ENCODE assay signal across 9 cellular contexts in the genomic region with DNA sequence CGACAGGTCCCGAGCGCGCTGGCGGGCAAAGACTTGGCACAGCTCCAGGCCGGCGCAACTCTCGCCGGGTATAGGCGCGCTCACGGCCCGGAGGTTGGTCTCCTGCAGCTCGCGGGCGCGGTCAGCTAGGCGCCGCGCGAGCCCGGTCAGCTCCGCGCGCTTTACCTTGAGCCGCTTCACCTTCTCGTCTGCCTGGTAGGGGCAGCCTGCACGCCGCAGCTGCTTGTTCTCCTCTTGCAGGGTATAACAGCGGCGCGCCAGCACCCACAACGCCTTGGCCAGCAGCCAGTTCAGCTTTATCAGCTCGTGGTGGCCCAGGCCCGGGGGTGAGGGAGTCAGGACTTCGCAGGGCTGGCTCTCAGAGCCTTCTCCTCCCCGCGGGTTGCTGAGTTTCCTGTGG. TPM values are rescaled to one million over a fixed set of nuclear protein-coding genes. Genes with fewer than 3 reads are reported as not detected.
A peak's percentile ranks its signal among the peaks of the same experiment; 100 is the strongest.
DNase-seq lines count a peak whose midpoint lies in the region; ATAC-seq and TF ChIP-seq lines count a peak whose summit lies in the region.
"Not testable (repeated sequence)": the region's sequence is repeated elsewhere in the genome, so short reads cannot be mapped to it uniquely, and the experiment has no call there.
"Had no signal": no experiment of that assay in that cellular context is flagged by ENCODE, and none has a peak within 500 bp of the region (broad histone marks: within the 10 kb centered on the region; RNA-seq: fewer than 3 reads in every experiment).

No MANE protein-coding gene starts in this region.

- H3K4me1 ChIP-seq in CD4-positive, CD25-positive, alpha-beta regulatory T cell (ENCODE audit: control insufficient read depth, insufficient read depth, low read length, poor library complexity, severe bottlenecking); Panc1 (ENCODE audit: control insufficient read depth, insufficient read depth, low read length); naive thymus-derived CD4-positive, alpha-beta T cell (ENCODE audit: control insufficient read depth in 2 of 2, insufficient read depth in 2 of 2, low read length in 2 of 2): not testable (repeated sequence)

- H3K4me3 Mint-ChIP-seq in CD4-positive, CD25-positive, alpha-beta regulatory T cell; activated CD8-positive, alpha-beta T cell treated with anti-CD3 and anti-CD28 coated beads, Interleukin-2, amount 10 ng/mL, durations not matched to agents 7 days and 5 days; central memory CD8-positive, alpha-beta T cell; naive thymus-derived CD4-positive, alpha-beta T cell: not testable (repeated sequence)

- not testable (repeated sequence) for H3K4me3 ChIP-seq in CD4-positive, CD25-positive, alpha-beta regulatory T cell (ENCODE audit: low read depth, low read length); Panc1 (ENCODE audit: low read depth in 2 of 2, low read length in 2 of 2); naive thymus-derived CD4-positive, alpha-beta T cell (ENCODE audit: low read length)

- not testable (repeated sequence) for H3K9me3 ChIP-seq in CD4-positive, CD25-positive, alpha-beta regulatory T cell (ENCODE audit: control insufficient read depth in 2 of 2, low read length in 2 of 2); Panc1 (ENCODE audit: control insufficient read depth, insufficient read depth, low read depth, low read length); naive thymus-derived CD4-positive, alpha-beta T cell (ENCODE audit: control insufficient read depth in 2 of 3, low read length in 3 of 3)

- H3K36me3 ChIP-seq in CD4-positive, CD25-positive, alpha-beta regulatory T cell (ENCODE audit: control insufficient read depth, insufficient read depth, low read length); Panc1 (ENCODE audit: control insufficient read depth, insufficient read depth, low read length); naive thymus-derived CD4-positive, alpha-beta T cell (ENCODE audit: control insufficient read depth in 2 of 3, insufficient read depth in 3 of 3, low read length in 3 of 3): not testable (repeated sequence)

- H3K27me3 ChIP-seq in CD4-positive, CD25-positive, alpha-beta regulatory T cell (ENCODE audit: control insufficient read depth, insufficient read depth, low read length); Panc1 (ENCODE audit: control insufficient read depth, insufficient read depth, low read length); naive thymus-derived CD4-positive, alpha-beta T cell (ENCODE audit: control insufficient read depth in 2 of 2, insufficient read depth in 2 of 2, low read length in 2 of 2): not testable (repeated sequence)

- POLR2A ChIA-PET in Panc1 (lab: Charles Lee); activated CD8-positive, alpha-beta T cell treated with anti-CD3 and anti-CD28 coated beads, Interleukin-2, amount 10 ng/mL, durations not matched to agents 7 days and 5 days (lab: Charles Lee); naive thymus-derived CD4-positive, alpha-beta T cell (lab: Charles Lee): not testable (repeated sequence)

- not testable (repeated sequence) for H3K27ac ChIP-seq in CD4-positive, CD25-positive, alpha-beta regulatory T cell (ENCODE audit: insufficient read depth, low read length, poor library complexity, severe bottlenecking); Panc1 (ENCODE audit: low read length); naive thymus-derived CD4-positive, alpha-beta T cell (ENCODE audit: low read depth, low read length)

- H3K27ac Mint-ChIP-seq in CD4-positive, CD25-positive, alpha-beta regulatory T cell; activated CD8-positive, alpha-beta T cell treated with anti-CD3 and anti-CD28 coated beads, Interleukin-2, amount 10 ng/mL, durations not matched to agents 7 days and 5 days; central memory CD8-positive, alpha-beta T cell (ENCODE audit: low read depth); naive thymus-derived CD4-positive, alpha-beta T cell: not testable (repeated sequence)

- intact Hi-C loops in Panc1 (cut with micrococcal nuclease; ENCODE audit: unreplicated experiment); left colon (cut with DNase I, micrococcal nuclease); naive thymus-derived CD4-positive, alpha-beta T cell (cut with micrococcal nuclease): not testable (repeated sequence)

- BruUV-seq in Panc1 (replicated peaks; lab: Mats Ljungman, UMichigan), result not testable (repeated sequence)

- DNase-seq in CD4-positive, CD25-positive, alpha-beta regulatory T cell; Panc1 (ENCODE audit: low read depth, low spot score); activated CD8-positive, alpha-beta T cell treated with anti-CD3 and anti-CD28 coated beads, Interleukin-2, amount 10 ng/mL, durations not matched to agents 7 days and 5 days; central memory CD8-positive, alpha-beta T cell (ENCODE audit: low spot score in 2 of 2); left colon; naive thymus-derived CD4-positive, alpha-beta T cell; stimulated activated naive CD8-positive, alpha-beta T cell treated with anti-CD3 and anti-CD28 coated beads, Interleukin-15, Interleukin-2, amounts not matched to agents 100 U/mL and 50 U/mL, for 24 hours: not testable (repeated sequence)

- not testable (repeated sequence) for H3K4me1 Mint-ChIP-seq in CD4-positive, CD25-positive, alpha-beta regulatory T cell; activated CD8-positive, alpha-beta T cell treated with anti-CD3 and anti-CD28 coated beads, Interleukin-2, amount 10 ng/mL, durations not matched to agents 7 days and 5 days (ENCODE audit: low read depth); central memory CD8-positive, alpha-beta T cell; naive thymus-derived CD4-positive, alpha-beta T cell

- TF ChIP-seq CTCF in Panc1 (IDR thresholded peaks at IDR 0.05), result not testable (repeated sequence)

- not testable (repeated sequence) for H3K9me3 Mint-ChIP-seq in CD4-positive, CD25-positive, alpha-beta regulatory T cell; activated CD8-positive, alpha-beta T cell treated with anti-CD3 and anti-CD28 coated beads, Interleukin-2, amount 10 ng/mL, durations not matched to agents 7 days and 5 days (ENCODE audit: insufficient read depth); central memory CD8-positive, alpha-beta T cell; naive thymus-derived CD4-positive, alpha-beta T cell

- CTCF ChIA-PET in Panc1 (lab: Charles Lee); activated CD8-positive, alpha-beta T cell treated with anti-CD3 and anti-CD28 coated beads, Interleukin-2, amount 10 ng/mL, durations not matched to agents 7 days and 5 days (lab: Charles Lee); naive thymus-derived CD4-positive, alpha-beta T cell (lab: Charles Lee): not testable (repeated sequence)

- not testable (repeated sequence) for H3K27me3 Mint-ChIP-seq in CD4-positive, CD25-positive, alpha-beta regulatory T cell; activated CD8-positive, alpha-beta T cell treated with anti-CD3 and anti-CD28 coated beads, Interleukin-2, amount 10 ng/mL, durations not matched to agents 7 days and 5 days (ENCODE audit: low read depth); central memory CD8-positive, alpha-beta T cell; naive thymus-derived CD4-positive, alpha-beta T cell

- in situ Hi-C loops in Panc1 (cut with HindIII; ENCODE audit: low pct_unique_long_range_greater_than_20kb, low sequenced_read_pairs), result not testable (repeated sequence)

- peak; percentile 23 to 33 for ATAC-seq in CD4-positive, CD25-positive, alpha-beta regulatory T cell (ENCODE audit: low read depth in 2 of 2)
- ATAC-seq in GM21529 (IDR thresholded peaks at IDR 0.05; ENCODE audit: unreplicated experiment), result peak; percentile 12
- peak; percentile 61 for ATAC-seq in Panc1
- peak; percentile 46 for ATAC-seq in activated CD8-positive, alpha-beta T cell treated with anti-CD3 and anti-CD28 coated beads, Interleukin-2, amount 10 ng/mL, durations not matched to agents 7 days and 5 days
- ATAC-seq in central memory CD8-positive, alpha-beta T cell (replicated peaks; ENCODE audit: extremely low read depth, poor library complexity, severe bottlenecking), result peak; percentile 80
- ATAC-seq in left colon, result peak; percentile 66
- ATAC-seq in naive thymus-derived CD4-positive, alpha-beta T cell, result peak; percentile 63
- peak; percentile 7 for ATAC-seq in stimulated activated naive CD8-positive, alpha-beta T cell treated with anti-CD3 and anti-CD28 coated beads, Interleukin-15, Interleukin-2, amounts not matched to agents 100 U/mL and 50 U/mL, for 24 hours

- not testable (repeated sequence) for H3K36me3 Mint-ChIP-seq in CD4-positive, CD25-positive, alpha-beta regulatory T cell; activated CD8-positive, alpha-beta T cell treated with anti-CD3 and anti-CD28 coated beads, Interleukin-2, amount 10 ng/mL, durations not matched to agents 7 days and 5 days (ENCODE audit: low read depth); central memory CD8-positive, alpha-beta T cell (ENCODE audit: insufficient read depth); naive thymus-derived CD4-positive, alpha-beta T cell

RNA-seq across cellular contexts. Expression of gene RIMBP3C, which starts 1.7 kb away (rescaled TPM):
- total RNA-seq in CD4-positive, CD25-positive, alpha-beta regulatory T cell, result 0.47 TPM
- polyA plus RNA-seq in CD4-positive, CD25-positive, alpha-beta regulatory T cell, result under 1 TPM in 3 of 4 donors, not detected in 1; 0.38 to 0.87 (median 0.52) TPM
- total RNA-seq in Panc1 (2021; ENCODE audit: unreplicated experiment), result 0.90 TPM
- polyA plus RNA-seq in Panc1 (2012; ENCODE audit: insufficient read length), result 1.7 TPM
- under 1 TPM; 0.08 to 0.34 TPM for total RNA-seq in activated CD8-positive, alpha-beta T cell treated with anti-CD3 and anti-CD28 coated beads, Interleukin-2, amount 10 ng/mL, durations not matched to agents 7 days and 5 days
- under 1 TPM in 1 of 2 donors, not detected in 1; 0.28 TPM for total RNA-seq in left colon
- 1 to 10 TPM in 2 of 5 experiments, under 1 TPM in 3; 0.27 to 4.4 (median 0.77) TPM for total RNA-seq in naive thymus-derived CD4-positive, alpha-beta T cell
- 1 to 10 TPM in 1 of 2 donors, under 1 TPM in 1; 0.22 to 1.4 TPM for polyA plus RNA-seq in naive thymus-derived CD4-positive, alpha-beta T cell
- polyA plus RNA-seq: GM23248 had no signal

RNA-seq across cellular contexts. Expression of gene UBE2L3, which starts 18.0 kb away (rescaled TPM):
- 33.7 TPM for total RNA-seq in CD4-positive, CD25-positive, alpha-beta regulatory T cell
- polyA plus RNA-seq in CD4-positive, CD25-positive, alpha-beta regulatory T cell, result 100 to 1,000 TPM in 3 of 4 donors, 10 to 100 TPM in 1; 98.4 to 124 (median 110) TPM
- 51.1 TPM for total RNA-seq in Panc1 (2021; ENCODE audit: unreplicated experiment)
- polyA plus RNA-seq in Panc1 (2012; ENCODE audit: insufficient read length), result 39.7 TPM
- 10 to 100 TPM; 65.3 to 69.6 TPM for total RNA-seq in activated CD8-positive, alpha-beta T cell treated with anti-CD3 and anti-CD28 coated beads, Interleukin-2, amount 10 ng/mL, durations not matched to agents 7 days and 5 days
- 10 to 100 TPM; 51.5 to 59.6 TPM for total RNA-seq in left colon
- 10 to 100 TPM; 22.5 to 55.0 (median 34.2) TPM for total RNA-seq in naive thymus-derived CD4-positive, alpha-beta T cell
- 100 to 1,000 TPM in 1 of 2 donors, 10 to 100 TPM in 1; 89.8 to 101 TPM for polyA plus RNA-seq in naive thymus-derived CD4-positive, alpha-beta T cell

Comparison
In these comparisons a context has a peak if more than half of its experiments do, and no peak if none do; other contexts are left out.
1. ATAC-seq: peak in every context shown above with its lines; median percentile 80 in central memory CD8-positive, alpha-beta T cell; 66 in left colon; 63 in naive thymus-derived CD4-positive, alpha-beta T cell; 61 in Panc1; 46 in activated CD8-positive, alpha-beta T cell treated with anti-CD3 and anti-CD28 coated beads, Interleukin-2, amount 10 ng/mL, durations not matched to agents 7 days and 5 days; 28 in CD4-positive, CD25-positive, alpha-beta regulatory T cell; 12 in GM21529; 7 in stimulated activated naive CD8-positive, alpha-beta T cell treated with anti-CD3 and anti-CD28 coated beads, Interleukin-15, Interleukin-2, amounts not matched to agents 100 U/mL and 50 U/mL, for 24 hours.